ENCODE assay signal across 7 cellular contexts in genomic region chr22:35364230-35364629, GRCh38. TPM values are rescaled to one million over a fixed set of nuclear protein-coding genes. Genes with fewer than 3 reads are reported as not detected.
DNase-seq lines count a peak whose midpoint lies in the region; ATAC-seq and TF ChIP-seq lines count a peak whose summit lies in the region.
"Not testable (repeated sequence)": the region's sequence is repeated elsewhere in the genome, so short reads cannot be mapped to it uniquely, and the experiment has no call there.

No MANE protein-coding gene starts in this region.

- not testable (repeated sequence) for H3K4me2 ChIP-seq in osteoblast (ENCODE audit: insufficient read depth, low read length)

- ATAC-seq in SK-N-SH treated with all-trans-retinoic acid at 6 μM for 48 hours (peak; percentile 69), left cardiac atrium (peak; percentile 24 to 41)

- not testable (repeated sequence) for H3K79me2 ChIP-seq in osteoblast (ENCODE audit: insufficient read depth, low read length)

- not testable (repeated sequence) for H3K27ac ChIP-seq in osteoblast (ENCODE audit: low read depth, low read length)

- not testable (repeated sequence) for H2AFZ ChIP-seq in osteoblast (ENCODE audit: low read length)

- not testable (repeated sequence) for H4K20me1 ChIP-seq in osteoblast (ENCODE audit: insufficient read depth, low read length)

- not testable (repeated sequence) for H3K4me3 ChIP-seq in MG63; choroid plexus epithelial cell (ENCODE audit: low read depth, low read length); osteoblast (ENCODE audit: insufficient read depth, low read length)

- not testable (repeated sequence) for H3K36me3 ChIP-seq in MG63; osteoblast (ENCODE audit: insufficient read depth, low read length)

- DNase-seq in DMS79 (lab: John Stamatoyannopoulos, UW): peak; percentile 2
- DNase-seq in MG63: peak; percentile 59
- DNase-seq in NCI-H69 (lab: John Stamatoyannopoulos, UW): peak; percentile 86
- DNase-seq in choroid plexus epithelial cell (ENCODE audit: low read depth): peak; percentile 75
- DNase-seq in left cardiac atrium: not testable (repeated sequence)
- DNase-seq in osteoblast (ENCODE audit: insufficient read length, low spot score, missing footprints): peak; percentile 78

- H3K4me1 ChIP-seq in osteoblast (ENCODE audit: insufficient read depth, low read length): not testable (repeated sequence)

- not testable (repeated sequence) for H3K9me3 ChIP-seq in MG63; osteoblast (ENCODE audit: low read depth, low read length)

- H3K27me3 ChIP-seq in MG63; osteoblast (ENCODE audit: insufficient read depth, low read length): not testable (repeated sequence)

- intact Hi-C loops in left cardiac atrium (cut with DNase I): not testable (repeated sequence)

- not testable (repeated sequence) for TF ChIP-seq CTCF in choroid plexus epithelial cell (conservative IDR thresholded peaks at IDR 0.05; ENCODE audit: low read depth, low read length); osteoblast (IDR thresholded peaks at IDR 0.05; ENCODE audit: extremely low read depth, low read depth, low read length)

RNA-seq across cellular contexts. Expression of gene HMOX1, which starts 16.7 kb away (rescaled TPM):
- 36.1 and 66.9 TPM in 2 replicates for total RNA-seq in MG63 (2014; rRNA removed; shearing (Covaris generic); ENCODE audit: low replicate concordance)
- total RNA-seq in left cardiac atrium: 10 to 100 TPM; 13.6 to 16.0 TPM
- 411 and 475 TPM in 2 replicates for total RNA-seq in osteoblast

RNA-seq across cellular contexts. Expression of gene MCM5, which starts 35.7 kb away (rescaled TPM):
- 72.8 and 117 TPM in 2 replicates for total RNA-seq in MG63 (2014; rRNA removed; shearing (Covaris generic); ENCODE audit: low replicate concordance)
- total RNA-seq in left cardiac atrium (10 to 100 TPM; 11.0 to 21.9 TPM), osteoblast (12.7 and 13.6 TPM in 2 replicates)
